In the genomic region with DNA sequence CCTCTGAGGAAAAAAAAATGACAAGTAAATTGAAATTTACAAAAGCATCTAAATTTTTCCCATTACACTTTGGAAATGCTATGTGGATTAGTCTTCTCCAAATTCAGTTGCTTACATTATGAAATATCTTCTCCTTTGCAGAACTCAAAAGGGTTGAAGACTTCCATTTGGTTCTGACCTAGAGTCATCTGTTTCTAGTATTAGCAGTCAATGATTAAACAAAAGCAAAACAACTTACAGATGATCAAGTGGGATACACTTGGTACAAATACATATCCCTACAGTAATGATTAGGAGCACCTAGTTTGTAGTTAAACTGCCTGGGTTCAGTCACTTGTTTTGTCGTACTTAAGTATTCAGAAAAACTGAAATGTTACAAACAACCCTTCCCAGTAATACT, we compare ENCODE assay signal across 18 cellular contexts.
DNase-seq lines count a peak whose midpoint lies in the region; ATAC-seq and TF ChIP-seq lines count a peak whose summit lies in the region.
"Had no signal": no experiment of that assay in that cellular context is flagged by ENCODE, and none has a peak within 500 bp of the region (broad histone marks: within the 10 kb centered on the region; RNA-seq: fewer than 3 reads in every experiment).

No MANE protein-coding gene starts in this region.

- H3K27ac Mint-ChIP-seq in activated T-cell treated with anti-CD3 and anti-CD28 coated beads, Interleukin-2, amount 50 U/mL, for 24 hours = peak overlapping the region; percentile 86
- peak overlapping the region; percentile 86 for H3K27ac Mint-ChIP-seq in activated naive CD8-positive, alpha-beta T cell
- peak overlapping the region in 5 of 9 donors; percentile 30 to 87 (median 51) for H3K27ac Mint-ChIP-seq in naive thymus-derived CD4-positive, alpha-beta T cell
- H3K27ac Mint-ChIP-seq: activated T-helper 17 cell treated with anti-CD3 and anti-CD28 coated beads, Interleukin-2, amount 50 U/mL, for 72 hours; type B pancreatic cell had no signal

- TF ChIP-seq EP300 in tibial nerve (IDR thresholded peaks at IDR 0.05) = no peak

- H3K9me3 ChIP-seq in naive thymus-derived CD4-positive, alpha-beta T cell (ENCODE audit: control insufficient read depth in 2 of 3, low read length in 3 of 3) = no peaks in the 10 kb centered on the region
- no peaks in the 10 kb centered on the region for H3K9me3 ChIP-seq in tibial nerve
- H3K9me3 ChIP-seq: ovary had no signal

- no peak for DNase-seq in activated T-cell treated with anti-CD3 and anti-CD28 coated beads, Interleukin-2, amount 50 U/mL, for 24 hours
- DNase-seq in activated T-cell treated with anti-CD3 and anti-CD28 coated beads, Interleukin-2, amount 50 U/mL, for 48 hours = no peak
- no peak for DNase-seq in naive thymus-derived CD4-positive, alpha-beta T cell
- no peak for DNase-seq in tibial nerve (ENCODE audit: low spot score in 2 of 2)
- no peak for DNase-seq in KBM-7
- DNase-seq in NK-92 (lab: John Stamatoyannopoulos, UW; ENCODE audit: unreplicated experiment) = no peak
- DNase-seq: Calu3; effector CD4-positive, alpha-beta T cell; foreskin keratinocyte; GF-D8; NCI-H2081; NCI-H82; ovary; SHP77 had no signal

- H3K4me1 ChIP-seq in naive thymus-derived CD4-positive, alpha-beta T cell (ENCODE audit: control insufficient read depth in 2 of 2, insufficient read depth in 2 of 2, low read length in 2 of 2) = peaks cover 45 to 57% of the 10 kb centered on the region in 2 donors
- peaks cover 14 to 89% (median 59%) of the 10 kb centered on the region in 4 donors for H3K4me1 ChIP-seq in tibial nerve

- peaks cover 60% of the 10 kb centered on the region for H3K36me3 Mint-ChIP-seq in activated T-cell treated with anti-CD3 and anti-CD28 coated beads, Interleukin-2, amount 50 U/mL, for 24 hours (ENCODE audit: low read depth)
- H3K36me3 Mint-ChIP-seq in activated naive CD8-positive, alpha-beta T cell = peaks cover 9% of the 10 kb centered on the region
- peaks cover 0 to 48% (median 21%) of the 10 kb centered on the region in 5 donors for H3K36me3 Mint-ChIP-seq in naive thymus-derived CD4-positive, alpha-beta T cell
- H3K36me3 Mint-ChIP-seq: type B pancreatic cell had no signal

- ATAC-seq in naive thymus-derived CD4-positive, alpha-beta T cell = no peak
- no peak for ATAC-seq in GM18909 (IDR thresholded peaks at IDR 0.05; ENCODE audit: poor library complexity, unreplicated experiment)
- ATAC-seq: activated T-helper 17 cell treated with anti-CD3 and anti-CD28 coated beads, Interleukin-2, amount 50 U/mL, for 72 hours; foreskin keratinocyte had no signal

- no peaks in the 10 kb centered on the region for H3K36me3 ChIP-seq in naive thymus-derived CD4-positive, alpha-beta T cell (ENCODE audit: control insufficient read depth in 2 of 3, insufficient read depth in 3 of 3, low read length in 3 of 3)
- no peaks in the 10 kb centered on the region for H3K36me3 ChIP-seq in tibial nerve
- H3K36me3 ChIP-seq: ovary had no signal

- no peaks in the 10 kb centered on the region for H3K27me3 ChIP-seq in naive thymus-derived CD4-positive, alpha-beta T cell (ENCODE audit: control insufficient read depth in 2 of 2, insufficient read depth in 2 of 2, low read length in 2 of 2)
- no peaks in the 10 kb centered on the region for H3K27me3 ChIP-seq in tibial nerve
- H3K27me3 ChIP-seq: foreskin keratinocyte, ovary had no signal

- no peak for TF ChIP-seq CTCF in tibial nerve (IDR thresholded peaks at IDR 0.05)

- H3K4me3 ChIP-seq in naive thymus-derived CD4-positive, alpha-beta T cell (ENCODE audit: low read length) = no peak overlapping the region
- no peak overlapping the region for H3K4me3 ChIP-seq in tibial nerve
- H3K4me3 ChIP-seq: ovary had no signal

- 96 to 98% methylated on average over 1 of the region's 1 CpG for WGBS in tibial nerve, 2 donors

- no peak for TF ChIP-seq POLR2A in tibial nerve (IDR thresholded peaks at IDR 0.05)

- intact Hi-C loops in naive thymus-derived CD4-positive, alpha-beta T cell (cut with micrococcal nuclease) = no loop called here

- CTCF ChIA-PET in naive thymus-derived CD4-positive, alpha-beta T cell (lab: Charles Lee) = no interaction called here

- no peak overlapping the region for H3K27ac ChIP-seq in naive thymus-derived CD4-positive, alpha-beta T cell (ENCODE audit: low read depth, low read length)
- peak overlapping the region; percentile 66 to 91 (median 80) for H3K27ac ChIP-seq in tibial nerve
- H3K27ac ChIP-seq: foreskin keratinocyte, ovary had no signal

- H3K27me3 Mint-ChIP-seq in activated T-cell treated with anti-CD3 and anti-CD28 coated beads, Interleukin-2, amount 50 U/mL, for 24 hours = no peaks in the 10 kb centered on the region
- no peaks in the 10 kb centered on the region for H3K27me3 Mint-ChIP-seq in activated naive CD8-positive, alpha-beta T cell
- no peaks in the 10 kb centered on the region for H3K27me3 Mint-ChIP-seq in naive thymus-derived CD4-positive, alpha-beta T cell
- H3K27me3 Mint-ChIP-seq: activated T-helper 17 cell treated with anti-CD3 and anti-CD28 coated beads, Interleukin-2, amount 50 U/mL, for 72 hours; type B pancreatic cell had no signal

- no peak overlapping the region for H3K4me3 Mint-ChIP-seq in activated T-cell treated with anti-CD3 and anti-CD28 coated beads, Interleukin-2, amount 50 U/mL, for 24 hours
- no peak overlapping the region for H3K4me3 Mint-ChIP-seq in activated naive CD8-positive, alpha-beta T cell
- peak overlapping the region in 2 of 10 donors; percentile 30 to 32 for H3K4me3 Mint-ChIP-seq in naive thymus-derived CD4-positive, alpha-beta T cell
- H3K4me3 Mint-ChIP-seq: activated T-helper 17 cell treated with anti-CD3 and anti-CD28 coated beads, Interleukin-2, amount 50 U/mL, for 72 hours; type B pancreatic cell had no signal

- POLR2A ChIA-PET in naive thymus-derived CD4-positive, alpha-beta T cell (lab: Charles Lee) = interaction anchor here (1.0 kb wide), 1 partner anchor 13 kb away, joined by 4 read pairs; no protein-coding TSS in a partner anchor

- in situ Hi-C loops in KBM-7 (cut with MboI; ENCODE audit: low pct_unique_long_range_greater_than_20kb, low sequenced_read_pairs) = no loop called here

- H3K4me1 Mint-ChIP-seq in activated T-cell treated with anti-CD3 and anti-CD28 coated beads, Interleukin-2, amount 50 U/mL, for 24 hours (ENCODE audit: low read depth) = peaks cover 79% of the 10 kb centered on the region
- peaks cover 77% of the 10 kb centered on the region for H3K4me1 Mint-ChIP-seq in activated naive CD8-positive, alpha-beta T cell (ENCODE audit: low read depth)
- H3K4me1 Mint-ChIP-seq in naive thymus-derived CD4-positive, alpha-beta T cell = peaks cover 43 to 91% (median 77%) of the 10 kb centered on the region in 7 donors

- H3K9me3 Mint-ChIP-seq in activated T-cell treated with anti-CD3 and anti-CD28 coated beads, Interleukin-2, amount 50 U/mL, for 24 hours = no peaks in the 10 kb centered on the region
- H3K9me3 Mint-ChIP-seq in activated naive CD8-positive, alpha-beta T cell (ENCODE audit: low read depth) = no peaks in the 10 kb centered on the region
- H3K9me3 Mint-ChIP-seq in naive thymus-derived CD4-positive, alpha-beta T cell = peaks cover 0 to 2% (median 0%) of the 10 kb centered on the region in 11 donors
- H3K9me3 Mint-ChIP-seq: activated T-helper 17 cell treated with anti-CD3 and anti-CD28 coated beads, Interleukin-2, amount 50 U/mL, for 72 hours; type B pancreatic cell had no signal
